8 cellular contexts compared by ENCODE assay signal in genomic region chr3:131083190-131083863, GRCh38. TPM values are rescaled to one million over a fixed set of nuclear protein-coding genes. Genes with fewer than 3 reads are reported as not detected.
DNase-seq lines count a peak whose midpoint lies in the region; ATAC-seq and TF ChIP-seq lines count a peak whose summit lies in the region.

No MANE protein-coding gene starts in this region.

- DNase-seq in NCI-H2227 treated with DMSO at 0.1 percent for 48 hours (lab: John Stamatoyannopoulos, UW) (peak; percentile 83), fibroblast of gingiva (ENCODE audit: low read depth) (peak; percentile 36), psoas muscle (peak; percentile 42 to 69)
- no peak for DNase-seq in activated naive CD4-positive, alpha-beta T cell treated with Interleukin-2 at 50 U/mL for 16 hours

- H3K27me3 ChIP-seq in psoas muscle (ENCODE audit: insufficient read depth in 3 of 3, low read length in 2 of 3), result no peaks in the 10 kb centered on the region

- no peak overlapping the region for H3K27ac ChIP-seq in psoas muscle

- TF ChIP-seq CTCF in psoas muscle (IDR thresholded peaks at IDR 0.05), result no peak

- no peaks in the 10 kb centered on the region for H3K9me3 ChIP-seq in psoas muscle

- no peaks in the 10 kb centered on the region for H3K4me1 ChIP-seq in psoas muscle

- intact Hi-C loops in psoas muscle (cut with DNase I), result no loop called here

- H3K36me3 ChIP-seq in psoas muscle (ENCODE audit: insufficient read depth in 1 of 2, low read depth in 1 of 2), result no peaks in the 10 kb centered on the region

- WGBS in psoas muscle, 3 donors, result 13 to 14% (median 14%) methylated on average over 4 of the region's 4 CpGs

- no peak overlapping the region for H3K4me3 ChIP-seq in psoas muscle

- ATAC-seq in GM18868 (IDR thresholded peaks at IDR 0.05; ENCODE audit: unreplicated experiment), result peak; percentile 74
- peak in 2 of 4 donors; percentile 30 to 40 for ATAC-seq in psoas muscle
- ATAC-seq in HG03108 (IDR thresholded peaks at IDR 0.05; ENCODE audit: unreplicated experiment), result no peak
- no peak for ATAC-seq in HG03039 (IDR thresholded peaks at IDR 0.05; ENCODE audit: unreplicated experiment)
- ATAC-seq in GM19395 (IDR thresholded peaks at IDR 0.05; ENCODE audit: unreplicated experiment), result no peak

RNA-seq across cellular contexts. Expression of gene NEK11, which starts 56.6 kb away (rescaled TPM):
- total RNA-seq in psoas muscle, result 1 to 10 TPM; 1.6 to 2.9 (median 2.2) TPM
- 1 to 10 TPM; 1.5 to 7.2 (median 2.1) TPM for polyA plus RNA-seq in psoas muscle

RNA-seq across cellular contexts. Expression of gene ASTE1, which starts 56.7 kb away (rescaled TPM):
- 1 to 10 TPM; 1.7 to 2.5 (median 2.3) TPM for total RNA-seq in psoas muscle
- polyA plus RNA-seq in psoas muscle, result 1 to 10 TPM; 1.8 to 3.2 (median 2.7) TPM
